ENCODE assay signal across 1 cellular context in the genomic region with DNA sequence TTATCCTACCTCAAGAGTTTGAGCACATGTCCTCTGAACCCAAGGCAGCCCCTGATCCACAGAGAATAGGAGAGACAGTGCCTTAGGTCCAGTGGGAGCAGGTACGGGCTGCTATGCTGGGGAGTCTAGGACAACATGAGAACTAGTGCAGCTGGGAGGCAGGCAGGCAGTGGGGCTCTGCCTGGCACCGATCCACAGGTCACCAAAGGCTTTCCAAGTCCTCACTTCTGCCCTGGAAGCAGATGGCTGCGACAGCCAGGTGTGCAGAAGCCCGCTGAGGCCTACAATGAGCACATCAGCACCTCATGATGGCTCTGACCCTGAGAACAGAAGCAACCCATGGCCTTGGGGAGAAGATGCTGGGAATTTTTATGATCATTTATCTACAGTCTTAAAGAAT.
TF ChIP-seq lines count a peak whose summit lies in the region.

No MANE protein-coding gene starts in this region.

TF ChIP-seq in HepG2, 621 proteins besides CTCF, POLR2A, EP300 and RAD21:
- TF ChIP-seq MLLT10 (CRISPR knock-in tag; IDR thresholded peaks at IDR 0.05) (no peak), RBM22 (optimal IDR thresholded peaks at IDR 0.05; ENCODE audit: low read length) (peak; percentile 41)
